In genomic region chr9:79026311-79026710, GRCh38 we compare ENCODE assay signal across 10 cellular contexts.
DNase-seq lines count a peak whose midpoint lies in the region; ATAC-seq and TF ChIP-seq lines count a peak whose summit lies in the region.
"Had no signal": no experiment of that assay in that cellular context is flagged by ENCODE, and none has a peak within 500 bp of the region (broad histone marks: within the 10 kb centered on the region; RNA-seq: fewer than 3 reads in every experiment).

No MANE protein-coding gene starts in this region.

- no peaks in the 10 kb centered on the region for H3K9me3 Mint-ChIP-seq in stimulated activated naive B cell treated with anti-CD40 and anti-IgM and Interleukin-4, amounts not matched to agents 10 μg/mL and 1 μg/mL and 100 μg/mL, for 72 hours

- H3K4me1 ChIP-seq in Peyer's patch (no peaks in the 10 kb centered on the region), mucosa of descending colon (ENCODE audit: low read depth) (no peaks in the 10 kb centered on the region)
- H3K4me1 ChIP-seq: colonic mucosa had no signal

- CTCF ChIA-PET in RWPE1 (lab: Yijun Ruan, JAX): interaction anchor here (0.6 to 0.9 kb wide), 3 partner anchors 17 to 415 kb away, joined by 3 read pairs; no protein-coding TSS in a partner anchor

- no peak overlapping the region for H3K27ac Mint-ChIP-seq in stimulated activated naive B cell treated with anti-CD40 and anti-IgM and Interleukin-4, amounts not matched to agents 10 μg/mL and 1 μg/mL and 100 μg/mL, for 72 hours
- H3K27ac Mint-ChIP-seq in T-helper 17 cell: no peak overlapping the region

- intact Hi-C loops in mucosa of descending colon (cut with DNase I, micrococcal nuclease): no loop called here

- DNase-seq in NCI-H2081 (lab: John Stamatoyannopoulos, UW): peak; percentile 5 to 71
- DNase-seq in NCI-H2081 treated with DMSO at 0.1 percent for 48 hours (lab: John Stamatoyannopoulos, UW): no peak
- DNase-seq in RWPE1 (ENCODE audit: low spot score): peak; percentile 90
- DNase-seq in stimulated activated naive B cell treated with anti-CD40 and anti-IgM and Interleukin-4, amounts not matched to agents 10 μg/mL and 1 μg/mL and 100 μg/mL, for 72 hours: no peak
- DNase-seq in Peyer's patch: no peak
- DNase-seq in mucosa of descending colon: no peak
- no peak for DNase-seq in T-helper 17 cell
- DNase-seq: colonic mucosa had no signal

- TF ChIP-seq CTCF in RWPE1 (conservative IDR thresholded peaks at IDR 0.05; ENCODE audit: low read depth) (no peak), Peyer's patch (IDR thresholded peaks at IDR 0.05) (no peak), mucosa of descending colon (IDR thresholded peaks at IDR 0.05) (no peak)

- H3K9me3 ChIP-seq in Peyer's patch (no peaks in the 10 kb centered on the region), mucosa of descending colon (no peaks in the 10 kb centered on the region), T-helper 17 cell (ENCODE audit: control insufficient read depth, low read length, poor library complexity, severe bottlenecking) (no peaks in the 10 kb centered on the region)
- H3K9me3 ChIP-seq: colonic mucosa had no signal

- H3K4me1 Mint-ChIP-seq in stimulated activated naive B cell treated with anti-CD40 and anti-IgM and Interleukin-4, amounts not matched to agents 10 μg/mL and 1 μg/mL and 100 μg/mL, for 72 hours: peaks cover 6 to 7% of the 10 kb centered on the region in 2 donors
- no peaks in the 10 kb centered on the region for H3K4me1 Mint-ChIP-seq in T-helper 17 cell

- H3K4me3 Mint-ChIP-seq in stimulated activated naive B cell treated with anti-CD40 and anti-IgM and Interleukin-4, amounts not matched to agents 10 μg/mL and 1 μg/mL and 100 μg/mL, for 72 hours: no peak overlapping the region
- no peak overlapping the region for H3K4me3 Mint-ChIP-seq in T-helper 17 cell

- peak; percentile 78 for ATAC-seq in HG03442 (IDR thresholded peaks at IDR 0.05; ENCODE audit: unreplicated experiment)
- peak; percentile 50 to 65 for ATAC-seq in stimulated activated naive B cell treated with anti-CD40 and anti-IgM and Interleukin-4, amounts not matched to agents 10 μg/mL and 1 μg/mL and 100 μg/mL, for 72 hours (replicated peaks)
- no peak for ATAC-seq in mucosa of descending colon
- no peak for ATAC-seq in T-helper 17 cell

- POLR2A ChIA-PET in RWPE1 (lab: Yijun Ruan, JAX; ENCODE audit: low non-redundant PET): no interaction called here

- H3K27ac ChIP-seq in RWPE1 (peak overlapping the region; percentile 69), Peyer's patch (no peak overlapping the region)
- H3K27ac ChIP-seq: colonic mucosa, VCaP had no signal

- no peak for TF ChIP-seq POLR2A in Peyer's patch (IDR thresholded peaks at IDR 0.05)

- no peaks in the 10 kb centered on the region for H3K36me3 Mint-ChIP-seq in stimulated activated naive B cell treated with anti-CD40 and anti-IgM and Interleukin-4, amounts not matched to agents 10 μg/mL and 1 μg/mL and 100 μg/mL, for 72 hours
- no peaks in the 10 kb centered on the region for H3K36me3 Mint-ChIP-seq in T-helper 17 cell (ENCODE audit: low read depth)

- no peaks in the 10 kb centered on the region for H3K36me3 ChIP-seq in Peyer's patch
- no peaks in the 10 kb centered on the region for H3K36me3 ChIP-seq in mucosa of descending colon (ENCODE audit: low read depth)
- H3K36me3 ChIP-seq: colonic mucosa had no signal

- H3K4me3 ChIP-seq in Peyer's patch (no peak overlapping the region), mucosa of descending colon (no peak overlapping the region)
- H3K4me3 ChIP-seq: colonic mucosa had no signal

- H3K27me3 ChIP-seq in Peyer's patch: no peaks in the 10 kb centered on the region
- H3K27me3 ChIP-seq: colonic mucosa had no signal

- peaks cover 0 to 5% of the 10 kb centered on the region in 2 donors for H3K27me3 Mint-ChIP-seq in stimulated activated naive B cell treated with anti-CD40 and anti-IgM and Interleukin-4, amounts not matched to agents 10 μg/mL and 1 μg/mL and 100 μg/mL, for 72 hours
- H3K27me3 Mint-ChIP-seq in T-helper 17 cell: no peaks in the 10 kb centered on the region

Comparison
In these comparisons a context has a peak if more than half of its experiments do, and no peak if none do; other contexts are left out.
1. DNase-seq: peak in NCI-H2081 (2 of 2) and RWPE1 (single experiment); none in NCI-H2081 treated with DMSO at 0.1 percent for 48 hours (single experiment), stimulated activated naive B cell treated with anti-CD40 and anti-IgM and Interleukin-4, amounts not matched to agents 10 μg/mL and 1 μg/mL and 100 μg/mL, for 72 hours (single experiment), Peyer's patch (0 of 3), mucosa of descending colon (0 of 3) and T-helper 17 cell (0 of 3).
2. ATAC-seq: peak in HG03442 (single experiment) and stimulated activated naive B cell treated with anti-CD40 and anti-IgM and Interleukin-4, amounts not matched to agents 10 μg/mL and 1 μg/mL and 100 μg/mL, for 72 hours (2 of 2); none in mucosa of descending colon (single experiment) and T-helper 17 cell (single experiment).